Comparison of ENCODE assay signal across 21 cellular contexts in the genomic region with DNA sequence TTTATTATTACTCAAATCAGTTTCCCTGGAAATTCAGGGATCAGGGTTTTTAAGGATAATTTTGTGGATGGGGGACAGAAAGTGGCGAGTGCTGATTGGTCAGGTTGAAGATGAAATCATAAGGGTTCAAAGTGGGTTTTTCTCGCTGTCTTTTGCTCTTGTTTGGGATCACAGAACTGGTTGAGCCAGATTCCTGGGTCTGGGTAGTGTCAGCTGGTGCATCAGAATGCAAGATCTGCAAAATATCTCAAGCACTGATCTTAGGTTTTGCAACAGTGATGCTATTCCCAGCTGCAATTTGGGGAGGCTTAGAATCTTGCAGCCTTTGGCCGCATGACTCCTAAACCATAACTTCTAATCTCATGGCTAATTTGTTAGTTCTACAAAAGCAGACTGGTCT. TPM values are rescaled to one million over a fixed set of nuclear protein-coding genes. Genes with fewer than 3 reads are reported as not detected.
A peak's percentile ranks its signal among the peaks of the same experiment; 100 is the strongest.
DNase-seq lines count a peak whose midpoint lies in the region; ATAC-seq, FAIRE-seq and TF ChIP-seq lines count a peak whose summit lies in the region.
"Had no signal": no experiment of that assay in that cellular context is flagged by ENCODE, and none has a peak within 500 bp of the region (broad histone marks: within the 10 kb centered on the region; RNA-seq: fewer than 3 reads in every experiment).

No MANE protein-coding gene starts in this region.

- H3K4me3 ChIP-seq in left lung: no peak overlapping the region
- H3K4me3 ChIP-seq in thyroid gland (replicated peaks in 1 of 3): no peak overlapping the region
- H3K4me3 ChIP-seq in small intestine (ENCODE audit: low read depth in 1 of 2, low read length in 2 of 2): no peak overlapping the region

- H3K27ac ChIP-seq in VCaP (0 out of 2 replicates have a peak overlapping the region, but pooled peaks have one; percentile 15), left lung (no peak overlapping the region), thyroid gland (peak overlapping the region in 2 of 3 donors; percentile 27 to 30), small intestine (ENCODE audit: low read depth in 1 of 2, low read length in 1 of 2) (no peak overlapping the region)
- H3K27ac ChIP-seq: 22Rv1, C4-2B had no signal

- intact Hi-C loops in left lung (cut with DNase I): no loop called here
- intact Hi-C loops in thyroid gland (cut with DNase I): no loop called here

- H3K4me1 ChIP-seq in left lung (no peaks in the 10 kb centered on the region), thyroid gland (peaks cover 7 to 39% of the 10 kb centered on the region in 2 donors), small intestine (ENCODE audit: control insufficient read depth in 2 of 2, insufficient read depth in 1 of 2, low read depth in 1 of 2, low read length in 1 of 2) (no peaks in the 10 kb centered on the region)

- H3K27me3 ChIP-seq in left lung (no peaks in the 10 kb centered on the region), thyroid gland (no peaks in the 10 kb centered on the region), small intestine (ENCODE audit: control insufficient read depth in 2 of 2, insufficient read depth in 2 of 2, low read length in 2 of 2) (no peaks in the 10 kb centered on the region)

- ATAC-seq in left lung: peak; percentile 27

- WGBS in thyroid gland, 2 donors: 51 to 54% methylated on average over 3 of the region's 3 CpGs
- WGBS in small intestine, 3 donors: 57 to 78% (median 76%) methylated on average over 3 of the region's 3 CpGs

- H3K36me3 ChIP-seq in left lung: no peaks in the 10 kb centered on the region
- no peaks in the 10 kb centered on the region for H3K36me3 ChIP-seq in thyroid gland
- no peaks in the 10 kb centered on the region for H3K36me3 ChIP-seq in small intestine (ENCODE audit: control insufficient read depth in 2 of 2, insufficient read depth in 2 of 2, low read length in 2 of 2)

- no peak for TF ChIP-seq POLR2A in thyroid gland (IDR thresholded peaks at IDR 0.05)

- H3K9me3 ChIP-seq in left lung: no peaks in the 10 kb centered on the region
- no peaks in the 10 kb centered on the region for H3K9me3 ChIP-seq in thyroid gland
- H3K9me3 ChIP-seq in small intestine (ENCODE audit: control insufficient read depth, low read depth): no peaks in the 10 kb centered on the region

- peak; percentile 24 for DNase-seq in DMS53 (lab: John Stamatoyannopoulos, UW)
- DNase-seq in DMS53 treated with DMSO at 0.1 percent for 48 hours (lab: John Stamatoyannopoulos, UW; ENCODE audit: unreplicated experiment): no peak
- no peak for DNase-seq in left lung
- peak; percentile 63 for DNase-seq in thyroid gland
- no peak for DNase-seq in small intestine
- DNase-seq in SHP77 treated with DMSO at 0.1 percent for 48 hours (lab: John Stamatoyannopoulos, UW): no peak
- no peak for DNase-seq in stimulated activated CD4-positive, alpha-beta T cell treated with anti-CD3 and anti-CD28 coated beads, Interleukin-2, amount 100 ng/mL, for 48 hours
- DNase-seq: AML-193, DMS 273 treated with DMSO at 0.1 percent for 48 hours, GF-D8, H9, NCI-H1105, NCI-H2081 treated with DMSO at 0.1 percent for 48 hours had no signal

- TF ChIP-seq CTCF in VCaP (conservative IDR thresholded peaks at IDR 0.05): no peak
- no peak for TF ChIP-seq CTCF in left lung (IDR thresholded peaks at IDR 0.05)
- no peak for TF ChIP-seq CTCF in thyroid gland (IDR thresholded peaks at IDR 0.05)

- FAIRE-seq in small intestine (lab: Jason Lieb, UNC): no peak
- FAIRE-seq: RCC 7860 had no signal

RNA-seq across cellular contexts. Expression of gene CHI3L2, which starts 9.3 kb away (rescaled TPM):
- total RNA-seq in left lung (100 to 1,000 TPM in 1 of 2 donors, 1 to 10 TPM in 1; 8.0 to 222 TPM), thyroid gland (10 to 100 TPM in 2 of 4 donors, 1 to 10 TPM in 2; 4.2 to 25.7 (median 11.8) TPM)
- polyA plus RNA-seq in small intestine: 1 to 10 TPM; 1.1 to 4.7 (median 1.9) TPM
- total RNA-seq: H9 had no signal

RNA-seq across cellular contexts. Expression of gene DENND2D, which starts 36.4 kb away (rescaled TPM):
- 10 to 100 TPM; 56.6 to 78.8 TPM for total RNA-seq in left lung
- 10 to 100 TPM; 45.1 to 53.3 (median 49.4) TPM for total RNA-seq in thyroid gland
- polyA plus RNA-seq in small intestine: 10 to 100 TPM; 31.3 to 54.6 (median 36.7) TPM

RNA-seq across cellular contexts. Expression of gene CHIA, which starts 53.8 kb away (rescaled TPM):
- 1 to 10 TPM; 1.5 to 2.6 TPM for total RNA-seq in left lung
- total RNA-seq in thyroid gland: not detected
- polyA plus RNA-seq in small intestine: under 1 TPM in 2 of 3 donors, not detected in 1; 0.15 to 0.54 TPM
- total RNA-seq: Daoy, H9, LHCN-M2, NCI-H460, Right ventricle myocardium inferior had no signal

Comparison
In these comparisons a context has a peak if more than half of its experiments do, and no peak if none do; other contexts are left out.
1. DNase-seq: peak in DMS53 (single experiment) and thyroid gland (2 of 2); none in DMS53 treated with DMSO at 0.1 percent for 48 hours (single experiment), left lung (0 of 2), small intestine (single experiment), SHP77 treated with DMSO at 0.1 percent for 48 hours (single experiment) and stimulated activated CD4-positive, alpha-beta T cell treated with anti-CD3 and anti-CD28 coated beads, Interleukin-2, amount 100 ng/mL, for 48 hours (0 of 2).
2. H3K27ac ChIP-seq: peak in VCaP (single experiment) and thyroid gland (2 of 3); none in left lung (0 of 2) and small intestine (0 of 2).